Comparison of ENCODE assay signal across 2 cellular contexts in the genomic region with DNA sequence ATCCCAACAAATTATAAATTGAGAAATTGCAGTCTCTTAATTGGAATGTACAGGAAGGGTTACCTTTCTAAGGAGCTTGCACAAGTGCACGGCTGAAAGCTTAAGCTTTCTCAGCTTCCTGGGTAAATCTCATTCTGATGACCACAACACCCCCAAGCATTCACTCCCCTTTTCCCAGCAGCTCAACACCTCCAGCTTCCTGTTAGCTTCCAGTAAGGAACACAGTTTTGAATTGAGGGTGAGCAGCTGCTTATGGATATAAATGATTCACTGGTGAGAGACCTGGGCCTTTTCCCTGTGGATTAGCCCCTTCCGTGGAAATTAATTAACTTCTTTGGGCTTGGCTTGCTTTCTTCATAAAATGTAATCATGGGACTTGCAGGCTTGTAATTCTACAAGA.
TF ChIP-seq lines count a peak whose summit lies in the region.

No MANE protein-coding gene starts in this region.

TF ChIP-seq in H1, 55 proteins besides CTCF, POLR2A, EP300 and RAD21:
- TF ChIP-seq KDM1A (IDR thresholded peaks at IDR 0.05; ENCODE audit: borderline replicate concordance, low read length): no peak
- no peak for TF ChIP-seq CHD1 (IDR thresholded peaks at IDR 0.05; ENCODE audit: low read depth, low read length)
- TF ChIP-seq GABPA (IDR thresholded peaks at IDR 0.05; ENCODE audit: borderline replicate concordance, insufficient read depth, low read length): no peak
TF ChIP-seq in H1: peak in this region for 0.

TF ChIP-seq in WTC11, 78 proteins besides CTCF, POLR2A, EP300 and RAD21:
- no peak for TF ChIP-seq FOXJ3 (CRISPR knock-in tag; IDR thresholded peaks at IDR 0.05; ENCODE audit: borderline replicate concordance)
- TF ChIP-seq, protein P1, sequence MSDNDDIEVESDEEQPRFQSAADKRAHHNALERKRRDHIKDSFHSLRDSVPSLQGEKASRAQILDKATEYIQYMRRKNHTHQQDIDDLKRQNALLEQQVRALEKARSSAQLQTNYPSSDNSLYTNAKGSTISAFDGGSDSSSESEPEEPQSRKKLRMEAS (CRISPR knock-in tag; IDR thresholded peaks at IDR 0.05): no peak
- no peak for TF ChIP-seq NR1H2 (CRISPR knock-in tag; IDR thresholded peaks at IDR 0.05)
- TF ChIP-seq, protein P2, sequence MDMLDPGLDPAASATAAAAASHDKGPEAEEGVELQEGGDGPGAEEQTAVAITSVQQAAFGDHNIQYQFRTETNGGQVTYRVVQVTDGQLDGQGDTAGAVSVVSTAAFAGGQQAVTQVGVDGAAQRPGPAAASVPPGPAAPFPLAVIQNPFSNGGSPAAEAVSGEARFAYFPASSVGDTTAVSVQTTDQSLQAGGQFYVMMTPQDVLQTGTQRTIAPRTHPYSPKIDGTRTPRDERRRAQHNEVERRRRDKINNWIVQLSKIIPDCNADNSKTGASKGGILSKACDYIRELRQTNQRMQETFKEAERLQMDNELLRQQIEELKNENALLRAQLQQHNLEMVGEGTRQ (CRISPR knock-in tag; IDR thresholded peaks at IDR 0.05): no peak
- no peak for TF ChIP-seq NR3C1 (CRISPR knock-in tag; conservative IDR thresholded peaks at IDR 0.05; ENCODE audit: low read depth)
- TF ChIP-seq ZNF232 (CRISPR knock-in tag; IDR thresholded peaks at IDR 0.05): no peak
- no peak for TF ChIP-seq NFATC4 (CRISPR knock-in tag; IDR thresholded peaks at IDR 0.05)
- no peak for TF ChIP-seq GRHL2 (CRISPR knock-in tag; IDR thresholded peaks at IDR 0.05; ENCODE audit: insufficient replicate concordance, severe bottlenecking)
- TF ChIP-seq, protein P3, sequence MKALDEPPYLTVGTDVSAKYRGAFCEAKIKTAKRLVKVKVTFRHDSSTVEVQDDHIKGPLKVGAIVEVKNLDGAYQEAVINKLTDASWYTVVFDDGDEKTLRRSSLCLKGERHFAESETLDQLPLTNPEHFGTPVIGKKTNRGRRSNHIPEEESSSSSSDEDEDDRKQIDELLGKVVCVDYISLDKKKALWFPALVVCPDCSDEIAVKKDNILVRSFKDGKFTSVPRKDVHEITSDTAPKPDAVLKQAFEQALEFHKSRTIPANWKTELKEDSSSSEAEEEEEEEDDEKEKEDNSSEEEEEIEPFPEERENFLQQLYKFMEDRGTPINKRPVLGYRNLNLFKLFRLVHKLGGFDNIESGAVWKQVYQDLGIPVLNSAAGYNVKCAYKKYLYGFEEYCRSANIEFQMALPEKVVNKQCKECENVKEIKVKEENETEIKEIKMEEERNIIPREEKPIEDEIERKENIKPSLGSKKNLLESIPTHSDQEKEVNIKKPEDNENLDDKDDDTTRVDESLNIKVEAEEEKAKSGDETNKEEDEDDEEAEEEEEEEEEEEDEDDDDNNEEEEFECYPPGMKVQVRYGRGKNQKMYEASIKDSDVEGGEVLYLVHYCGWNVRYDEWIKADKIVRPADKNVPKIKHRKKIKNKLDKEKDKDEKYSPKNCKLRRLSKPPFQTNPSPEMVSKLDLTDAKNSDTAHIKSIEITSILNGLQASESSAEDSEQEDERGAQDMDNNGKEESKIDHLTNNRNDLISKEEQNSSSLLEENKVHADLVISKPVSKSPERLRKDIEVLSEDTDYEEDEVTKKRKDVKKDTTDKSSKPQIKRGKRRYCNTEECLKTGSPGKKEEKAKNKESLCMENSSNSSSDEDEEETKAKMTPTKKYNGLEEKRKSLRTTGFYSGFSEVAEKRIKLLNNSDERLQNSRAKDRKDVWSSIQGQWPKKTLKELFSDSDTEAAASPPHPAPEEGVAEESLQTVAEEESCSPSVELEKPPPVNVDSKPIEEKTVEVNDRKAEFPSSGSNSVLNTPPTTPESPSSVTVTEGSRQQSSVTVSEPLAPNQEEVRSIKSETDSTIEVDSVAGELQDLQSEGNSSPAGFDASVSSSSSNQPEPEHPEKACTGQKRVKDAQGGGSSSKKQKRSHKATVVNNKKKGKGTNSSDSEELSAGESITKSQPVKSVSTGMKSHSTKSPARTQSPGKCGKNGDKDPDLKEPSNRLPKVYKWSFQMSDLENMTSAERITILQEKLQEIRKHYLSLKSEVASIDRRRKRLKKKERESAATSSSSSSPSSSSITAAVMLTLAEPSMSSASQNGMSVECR (CRISPR knock-in tag; IDR thresholded peaks at IDR 0.05; ENCODE audit: borderline replicate concordance): no peak
- no peak for TF ChIP-seq ZNF317 (CRISPR knock-in tag; IDR thresholded peaks at IDR 0.05; ENCODE audit: borderline replicate concordance, low read depth)
- no peak for TF ChIP-seq ZNF263 (CRISPR knock-in tag; IDR thresholded peaks at IDR 0.05; ENCODE audit: low read depth)
- TF ChIP-seq ZNF671 (CRISPR knock-in tag; IDR thresholded peaks at IDR 0.05): no peak
- TF ChIP-seq ZNF219 (CRISPR knock-in tag; IDR thresholded peaks at IDR 0.05; ENCODE audit: borderline replicate concordance): no peak
- no peak for TF ChIP-seq TCF7 (CRISPR knock-in tag; IDR thresholded peaks at IDR 0.05; ENCODE audit: low read depth)
- TF ChIP-seq, protein P4, sequence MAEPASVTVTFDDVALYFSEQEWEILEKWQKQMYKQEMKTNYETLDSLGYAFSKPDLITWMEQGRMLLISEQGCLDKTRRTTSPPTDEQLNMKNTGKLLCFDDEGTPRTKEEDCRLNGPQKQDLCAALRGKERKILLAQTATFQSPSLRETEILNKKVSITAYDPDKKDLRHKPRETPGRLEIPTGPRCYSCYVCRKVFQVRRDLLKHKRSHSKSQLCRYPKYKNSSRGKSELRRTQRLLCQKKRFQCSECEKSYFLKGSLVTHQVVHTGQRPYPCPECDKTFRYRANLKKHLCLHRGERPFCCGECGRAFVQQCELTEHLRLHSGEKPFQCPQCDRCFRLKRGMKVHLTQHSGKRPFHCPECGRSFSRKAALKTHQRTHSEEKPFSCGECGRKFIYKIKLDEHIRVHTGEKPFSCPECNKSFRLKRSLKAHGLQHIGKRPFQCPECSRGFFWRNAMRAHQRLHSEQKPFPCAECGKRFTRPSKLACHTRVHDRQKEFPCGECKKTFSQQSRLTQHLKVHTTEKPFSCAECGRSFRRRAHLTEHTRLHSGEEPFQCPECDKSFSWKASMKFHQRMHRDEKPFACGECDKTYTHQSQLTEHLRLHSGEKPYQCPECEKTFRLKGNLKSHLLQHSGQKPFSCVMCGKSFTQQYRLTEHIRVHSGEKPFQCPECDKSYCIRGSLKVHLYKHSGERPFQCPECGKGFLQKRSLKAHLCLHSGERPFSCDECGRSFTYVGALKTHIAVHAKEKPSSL (CRISPR knock-in tag; conservative IDR thresholded peaks at IDR 0.05): no peak
- TF ChIP-seq, protein P5, sequence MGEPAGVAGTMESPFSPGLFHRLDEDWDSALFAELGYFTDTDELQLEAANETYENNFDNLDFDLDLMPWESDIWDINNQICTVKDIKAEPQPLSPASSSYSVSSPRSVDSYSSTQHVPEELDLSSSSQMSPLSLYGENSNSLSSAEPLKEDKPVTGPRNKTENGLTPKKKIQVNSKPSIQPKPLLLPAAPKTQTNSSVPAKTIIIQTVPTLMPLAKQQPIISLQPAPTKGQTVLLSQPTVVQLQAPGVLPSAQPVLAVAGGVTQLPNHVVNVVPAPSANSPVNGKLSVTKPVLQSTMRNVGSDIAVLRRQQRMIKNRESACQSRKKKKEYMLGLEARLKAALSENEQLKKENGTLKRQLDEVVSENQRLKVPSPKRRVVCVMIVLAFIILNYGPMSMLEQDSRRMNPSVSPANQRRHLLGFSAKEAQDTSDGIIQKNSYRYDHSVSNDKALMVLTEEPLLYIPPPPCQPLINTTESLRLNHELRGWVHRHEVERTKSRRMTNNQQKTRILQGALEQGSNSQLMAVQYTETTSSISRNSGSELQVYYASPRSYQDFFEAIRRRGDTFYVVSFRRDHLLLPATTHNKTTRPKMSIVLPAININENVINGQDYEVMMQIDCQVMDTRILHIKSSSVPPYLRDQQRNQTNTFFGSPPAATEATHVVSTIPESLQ (CRISPR knock-in tag; IDR thresholded peaks at IDR 0.05): no peak
- TF ChIP-seq CREM (CRISPR knock-in tag; IDR thresholded peaks at IDR 0.05): no peak
- no peak for TF ChIP-seq ZNF423 (CRISPR knock-in tag; IDR thresholded peaks at IDR 0.05)
- TF ChIP-seq SP1 (CRISPR knock-in tag; conservative IDR thresholded peaks at IDR 0.05): no peak
